ENCODE assay signal across 8 cellular contexts in genomic region chr2:152334701-152335015, GRCh38. TPM values are rescaled to one million over a fixed set of nuclear protein-coding genes. Genes with fewer than 3 reads are reported as not detected.
DNase-seq lines count a peak whose midpoint lies in the region; ATAC-seq and TF ChIP-seq lines count a peak whose summit lies in the region.

No MANE protein-coding gene starts in this region.

- CTCF ChIA-PET in AG04450 (lab: Charles Lee): interaction anchor here (1.2 kb wide), 1 partner anchor 279 kb away, joined by 3 read pairs; no protein-coding TSS in a partner anchor

- peak overlapping the region; percentile 81 to 97 (median 90) for H3K4me3 Mint-ChIP-seq in IgD-negative memory B cell
- peak overlapping the region; percentile 79 to 94 (median 91) for H3K4me3 Mint-ChIP-seq in naive B cell

- H3K9me3 ChIP-seq in AG04450 (ENCODE audit: control insufficient read depth, insufficient read depth, low read length): no peaks in the 10 kb centered on the region; the same call in 1 of the 2 replicates

- ATAC-seq in naive B cell (ENCODE audit: low read depth in 2 of 2) (no peak), GM19023 (IDR thresholded peaks at IDR 0.05; ENCODE audit: unreplicated experiment) (no peak)

- H3K9me3 Mint-ChIP-seq in IgD-negative memory B cell (no peaks in the 10 kb centered on the region), naive B cell (no peaks in the 10 kb centered on the region)

- TF ChIP-seq CTCF in AG04450 (IDR thresholded peaks at IDR 0.05; ENCODE audit: low read depth, low read length): no peak

- DNase-seq in AG04450 (ENCODE audit: low read depth, low spot score) (no peak), naive B cell (no peak), NCI-H1417 treated with DMSO at 0.1 percent for 48 hours (lab: John Stamatoyannopoulos, UW) (no peak), DMS79 (lab: John Stamatoyannopoulos, UW) (no peak), DMS 273 treated with DMSO at 0.1 percent for 48 hours (lab: John Stamatoyannopoulos, UW) (no peak)

- H3K4me1 Mint-ChIP-seq in IgD-negative memory B cell (peaks cover 13 to 15% (median 13%) of the 10 kb centered on the region in 3 donors), naive B cell (peaks cover 13 to 20% (median 16%) of the 10 kb centered on the region in 3 donors)

- H3K36me3 Mint-ChIP-seq in IgD-negative memory B cell: no peaks in the 10 kb centered on the region
- H3K36me3 Mint-ChIP-seq in naive B cell: no peaks in the 10 kb centered on the region

- no peak overlapping the region for H3K27ac Mint-ChIP-seq in IgD-negative memory B cell
- H3K27ac Mint-ChIP-seq in naive B cell: peak overlapping the region in 1 of 6 donors; percentile 31

- POLR2A ChIA-PET in AG04450 (lab: Yijun Ruan, JAX): interaction anchor here (0.7 to 1.0 kb wide), 2 partner anchors 208 to 382 kb away, joined by 3 read pairs; partner anchors contain the start of gene PRPF40A

- H3K4me3 ChIP-seq in AG04450 (ENCODE audit: low read depth, low read length): peak overlapping the region; percentile 88

- H3K27me3 Mint-ChIP-seq in IgD-negative memory B cell (peaks cover 7% of the 10 kb centered on the region), naive B cell (peaks cover 12 to 49% (median 31%) of the 10 kb centered on the region in 3 donors)

- H3K27ac ChIP-seq in AG04450 (ENCODE audit: low read depth, low read length) (no peak overlapping the region), cingulate gyrus (ENCODE audit: low read depth, low read length) (peak overlapping the region; percentile 88)

- no peaks in the 10 kb centered on the region for H3K27me3 ChIP-seq in AG04450 (ENCODE audit: control insufficient read depth, insufficient read depth, low read length)

RNA-seq across cellular contexts. Expression of gene FMNL2, which starts 0.3 kb away (rescaled TPM):
- polyA plus RNA-seq in AG04450 (2011; rRNA removed) (16.2 and 22.0 TPM in 2 replicates), IgD-negative memory B cell (0.24 TPM), naive B cell (ENCODE audit: low read depth in 6 of 6) (1 to 10 TPM in 1 of 6 donors, under 1 TPM in 5; 0.08 to 1.4 (median 0.61) TPM)
- polyA minus RNA-seq in AG04450 (2011; rRNA and poly(A)+ RNA removed): 8.3 and 14.9 TPM in 2 replicates
